Comparison of ENCODE assay signal across 8 cellular contexts in the genomic region with DNA sequence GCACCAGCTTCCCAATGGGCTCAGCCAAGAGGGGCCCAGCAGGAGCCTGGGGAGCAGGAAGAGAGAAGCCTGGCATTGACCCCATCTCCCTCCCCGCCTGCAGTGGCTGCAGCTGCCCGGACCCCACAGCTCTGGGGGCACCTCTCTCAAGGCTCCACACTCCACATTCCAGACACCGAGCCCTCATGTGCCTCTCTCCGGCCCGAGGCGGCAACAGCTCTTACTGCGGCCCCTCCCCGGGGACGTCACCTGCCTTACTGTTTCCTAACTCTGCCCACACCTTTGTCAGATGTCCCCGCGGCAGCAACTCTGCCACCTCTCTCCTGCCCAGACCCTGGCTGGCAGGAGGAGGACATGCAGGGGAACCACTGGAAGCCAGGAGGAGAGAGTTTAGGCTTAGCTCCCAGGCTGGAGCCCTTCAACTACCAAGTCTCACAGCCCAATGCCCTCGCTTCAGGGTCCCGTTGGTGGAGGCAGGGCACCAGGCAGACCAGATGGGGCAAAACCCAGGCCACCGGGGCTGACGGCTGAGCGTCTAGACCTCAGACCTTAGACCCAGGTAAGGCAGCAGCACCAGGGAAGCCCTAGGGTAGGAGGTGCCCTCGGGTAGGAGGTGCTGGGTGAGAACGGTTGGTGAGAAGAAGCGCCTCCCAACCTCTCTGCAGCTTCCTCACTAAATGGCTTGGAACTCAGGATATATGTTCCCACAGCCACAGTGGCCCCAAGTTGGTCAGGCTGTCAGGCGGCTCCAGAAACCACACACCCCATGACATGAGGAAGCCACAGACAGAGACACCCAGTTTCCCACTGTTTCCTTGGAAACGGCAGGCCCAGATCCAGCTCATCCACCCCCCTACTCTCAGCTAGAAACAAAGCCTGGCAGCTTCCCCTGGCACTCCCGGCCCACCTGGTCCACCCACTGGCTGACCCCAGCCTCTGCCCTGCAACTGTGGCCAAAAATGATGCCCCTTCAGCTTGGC.
DNase-seq lines count a peak whose midpoint lies in the region; ATAC-seq and TF ChIP-seq lines count a peak whose summit lies in the region.

No MANE protein-coding gene starts in this region.

- peaks cover 69% of the 10 kb centered on the region for H3K4me1 ChIP-seq in BLaER1

- TF ChIP-seq CTCF in nephron progenitor cell (IDR thresholded peaks at IDR 0.05) (no peak), WERI-Rb-1 (IDR thresholded peaks at IDR 0.05; ENCODE audit: low read depth, low read length) (no peak)

- DNase-seq in KBM-7 (peak; percentile 53), nephron progenitor cell (no peak), NCI-H2029 treated with DMSO at 0.1 percent for 48 hours (lab: John Stamatoyannopoulos, UW) (no peak), WERI-Rb-1 (no peak), DMS79 (lab: John Stamatoyannopoulos, UW) (no peak)
- peak in 1 of 2 donors; percentile 10 for DNase-seq in central memory CD8-positive, alpha-beta T cell (ENCODE audit: low spot score in 2 of 2)

- H3K27me3 ChIP-seq in BLaER1, result 0 out of 2 replicates have a peak, but pooled peaks cover 7% of the 10 kb centered on the region
- H3K27me3 ChIP-seq in WERI-Rb-1 (ENCODE audit: insufficient read depth, low read depth, severe bottlenecking), result peaks cover 66% of the 10 kb centered on the region

- H3K27ac Mint-ChIP-seq in central memory CD8-positive, alpha-beta T cell (ENCODE audit: low read depth), result no peak overlapping the region
- no peak overlapping the region for H3K27ac Mint-ChIP-seq in nephron progenitor cell

- no peak for ATAC-seq in central memory CD8-positive, alpha-beta T cell (replicated peaks; ENCODE audit: extremely low read depth, poor library complexity, severe bottlenecking)
- no peak for ATAC-seq in HG03159 (IDR thresholded peaks at IDR 0.05; ENCODE audit: unreplicated experiment)

- H3K4me3 ChIP-seq in BLaER1 (peak overlapping the region; percentile 84), WERI-Rb-1 (ENCODE audit: low read depth, low read length) (no peak overlapping the region)

- H4K20me1 ChIP-seq in BLaER1, result no peaks in the 10 kb centered on the region

- peak overlapping the region; percentile 90 for H3K4me2 ChIP-seq in BLaER1

- H3K9me3 ChIP-seq in BLaER1 (no peaks in the 10 kb centered on the region), WERI-Rb-1 (ENCODE audit: severe bottlenecking) (no peaks in the 10 kb centered on the region)

- H3K9me3 Mint-ChIP-seq in central memory CD8-positive, alpha-beta T cell, result no peaks in the 10 kb centered on the region
- H3K9me3 Mint-ChIP-seq in nephron progenitor cell, result no peaks in the 10 kb centered on the region

- peak overlapping the region; percentile 94 for H3K27ac ChIP-seq in BLaER1
- H3K27ac ChIP-seq in WERI-Rb-1, result no peak overlapping the region

- peak overlapping the region; percentile 92; the same call in 1 of the 2 replicates for H3K9ac ChIP-seq in BLaER1

- H3K27me3 Mint-ChIP-seq in central memory CD8-positive, alpha-beta T cell, result peaks cover 32% of the 10 kb centered on the region
- peaks cover 39% of the 10 kb centered on the region for H3K27me3 Mint-ChIP-seq in nephron progenitor cell (ENCODE audit: low read depth, poor library complexity)

- H3K4me1 Mint-ChIP-seq in central memory CD8-positive, alpha-beta T cell, result peaks cover 7% of the 10 kb centered on the region
- H3K4me1 Mint-ChIP-seq in nephron progenitor cell, result peaks cover 17% of the 10 kb centered on the region

- in situ Hi-C loops in KBM-7 (cut with MboI; ENCODE audit: low pct_unique_long_range_greater_than_20kb, low sequenced_read_pairs), result no loop called here

- no peaks in the 10 kb centered on the region for H3K36me3 Mint-ChIP-seq in central memory CD8-positive, alpha-beta T cell (ENCODE audit: insufficient read depth)
- H3K36me3 Mint-ChIP-seq in nephron progenitor cell (ENCODE audit: low read depth), result no peaks in the 10 kb centered on the region

- peak overlapping the region; percentile 89 for H3K4me3 Mint-ChIP-seq in central memory CD8-positive, alpha-beta T cell
- peak overlapping the region; percentile 49 for H3K4me3 Mint-ChIP-seq in nephron progenitor cell

- no peaks in the 10 kb centered on the region for H3K36me3 ChIP-seq in BLaER1
- H3K36me3 ChIP-seq in WERI-Rb-1, result no peaks in the 10 kb centered on the region
